8 cellular contexts compared by ENCODE assay signal in genomic region chr14:65206448-65207096, GRCh38.
DNase-seq lines count a peak whose midpoint lies in the region; ATAC-seq and TF ChIP-seq lines count a peak whose summit lies in the region.

No MANE protein-coding gene starts in this region.

- H2BK120ac ChIP-seq in H9 (ENCODE audit: low read depth, low read length, poor library complexity, severe bottlenecking) = no peak overlapping the region

- H3K36me3 Mint-ChIP-seq in IgD-negative memory B cell = no peaks in the 10 kb centered on the region
- H3K36me3 Mint-ChIP-seq in H9 (ENCODE audit: insufficient read depth in 1 of 3, low read depth in 3 of 3) = peaks cover 6 to 9% (median 7%) of the 10 kb centered on the region in 3 experiments; a peak in 6 of 7 replicates

- no peak overlapping the region for H4K5ac ChIP-seq in H9 (ENCODE audit: insufficient read length, low read depth, low read length)

- in situ Hi-C loops in GM13976 (cut with MboI; ENCODE audit: low sequenced_read_pairs, unreplicated experiment) = no loop called here

- no peaks in the 10 kb centered on the region for H4K20me1 ChIP-seq in H9 (ENCODE audit: control insufficient read depth, insufficient read depth, insufficient read length)

- H2BK15ac ChIP-seq in H9 (ENCODE audit: low read depth, low read length) = no peak overlapping the region

- no peak overlapping the region for H3K18ac ChIP-seq in H9 (ENCODE audit: insufficient read length, low read depth, low read length)

- no peak overlapping the region for H3T11ph ChIP-seq in H9 (ENCODE audit: low read length)

- H3K4me3 Mint-ChIP-seq in IgD-negative memory B cell (peak overlapping the region; percentile 66 to 92 (median 80)), H9 (no peak overlapping the region)

- no peak overlapping the region for H2BK20ac ChIP-seq in H9 (ENCODE audit: low read depth, low read length, poor library complexity, severe bottlenecking)

- no peaks in the 10 kb centered on the region for H3K23me2 ChIP-seq in H9 (ENCODE audit: insufficient read length, low read depth, low read length, poor library complexity, severe bottlenecking)

- H3K79me1 ChIP-seq in H9 (ENCODE audit: insufficient read depth, low read depth, low read length, poor library complexity, severe bottlenecking) = no peaks in the 10 kb centered on the region

- H3K79me2 ChIP-seq in H9 (ENCODE audit: insufficient read depth, low read length) = no peaks in the 10 kb centered on the region

- intact Hi-C loops in left ventricle myocardium superior (cut with micrococcal nuclease) = no loop called here

- no peak overlapping the region for H2BK5ac ChIP-seq in H9 (ENCODE audit: insufficient read length, low read length)

- H3K4me1 ChIP-seq in H9 (ENCODE audit: insufficient read depth, low read length) = no peaks in the 10 kb centered on the region

- H3K27me3 ChIP-seq in H9 (ENCODE audit: insufficient read depth, low read length) = no peaks in the 10 kb centered on the region

- no peak for TF ChIP-seq CTCF in GM13976 (IDR thresholded peaks at IDR 0.05; ENCODE audit: borderline replicate concordance, control extremely low read depth, extremely low read depth, insufficient read depth, missing control alignments)
- TF ChIP-seq CTCF in H9 (conservative IDR thresholded peaks at IDR 0.05) = no peak

- H3K23ac ChIP-seq in H9 (ENCODE audit: insufficient read length, low read depth, low read length) = no peak overlapping the region

- H3K14ac ChIP-seq in H9 (ENCODE audit: insufficient read depth, low read length) = no peak overlapping the region

- H3K4me2 ChIP-seq in H9 (ENCODE audit: insufficient read depth, insufficient read length, low read length) = no peak overlapping the region

- ATAC-seq in GM21576 (IDR thresholded peaks at IDR 0.05; ENCODE audit: unreplicated experiment) (peak; percentile 55), left ventricle myocardium superior (no peak)

- no CpG with 5 or more reads among the region's 3 CpGs for WGBS in H9 (ENCODE audit: extremely low coverage, insufficient read length, low lambda C conversion rate)

- H4K91ac ChIP-seq in H9 (ENCODE audit: insufficient read length, low read depth, low read length) = no peak overlapping the region

- H4K8ac ChIP-seq in H9 (replicated peaks; ENCODE audit: insufficient read length, low read depth, low read length) = no peak overlapping the region

- peaks cover 3% of the 10 kb centered on the region for H3K27me3 Mint-ChIP-seq in IgD-negative memory B cell
- H3K27me3 Mint-ChIP-seq in H9 (ENCODE audit: low read depth) = no peaks in the 10 kb centered on the region

- H3K4me1 Mint-ChIP-seq in IgD-negative memory B cell (peaks cover 53 to 76% (median 71%) of the 10 kb centered on the region in 3 donors), H9 (peaks cover 5 to 14% of the 10 kb centered on the region in 2 experiments; a peak in 2 of 4 replicates)

- H3K9me3 Mint-ChIP-seq in IgD-negative memory B cell (peaks cover 0 to 2% (median 0%) of the 10 kb centered on the region in 3 donors), H9 (peaks cover 0 to 8% of the 10 kb centered on the region in 2 experiments; a peak in 4 of 5 replicates)

- no peak overlapping the region for H3K27ac ChIP-seq in H9 (ENCODE audit: insufficient read length, low read depth, low read length)

- no peak overlapping the region for H3K4ac ChIP-seq in H9 (ENCODE audit: low read depth, low read length)

- no peaks in the 10 kb centered on the region for H3K9me3 ChIP-seq in H9 (ENCODE audit: control insufficient read depth, low read depth, low read length)

- peak overlapping the region; percentile 90 to 99 (median 98) for H3K27ac Mint-ChIP-seq in IgD-negative memory B cell
- no peak overlapping the region for H3K27ac Mint-ChIP-seq in H9

- no peak overlapping the region for H2AFZ ChIP-seq in H9 (ENCODE audit: low read length)

- H3K56ac ChIP-seq in H9 (ENCODE audit: insufficient read length, low read depth, low read length) = no peak overlapping the region

- no peak overlapping the region for H2BK12ac ChIP-seq in H9 (ENCODE audit: insufficient read length, low read depth, low read length)

- DNase-seq in GM13976 (ENCODE audit: low spot score) (peak; percentile 72), astrocyte of the hippocampus (ENCODE audit: low read depth, low spot score) (peak; percentile 41), left ventricle myocardium superior (no peak), H9 (no peak), ecto neural progenitor cell (ENCODE audit: low spot score) (no peak), NCI-H2029 treated with DMSO at 0.1 percent for 48 hours (lab: John Stamatoyannopoulos, UW) (no peak)

- no peak overlapping the region for H3K9ac ChIP-seq in H9 (ENCODE audit: extremely low read depth, insufficient read length, low read length)

- no peak overlapping the region for H2AK5ac ChIP-seq in H9 (ENCODE audit: insufficient read length, low read length)

Comparison
In these comparisons a context has a peak if more than half of its experiments do, and no peak if none do; other contexts are left out.
1. DNase-seq: peak in GM13976 (single experiment) and astrocyte of the hippocampus (single experiment); none in left ventricle myocardium superior (single experiment), H9 (single experiment), ecto neural progenitor cell (single experiment) and NCI-H2029 treated with DMSO at 0.1 percent for 48 hours (single experiment).
2. H3K27ac Mint-ChIP-seq: peak in IgD-negative memory B cell (3 of 3); none in H9 (0 of 3).
3. H3K4me3 Mint-ChIP-seq: peak in IgD-negative memory B cell (4 of 4); none in H9 (0 of 2).